1 cellular context compared by ENCODE assay signal in the genomic region with DNA sequence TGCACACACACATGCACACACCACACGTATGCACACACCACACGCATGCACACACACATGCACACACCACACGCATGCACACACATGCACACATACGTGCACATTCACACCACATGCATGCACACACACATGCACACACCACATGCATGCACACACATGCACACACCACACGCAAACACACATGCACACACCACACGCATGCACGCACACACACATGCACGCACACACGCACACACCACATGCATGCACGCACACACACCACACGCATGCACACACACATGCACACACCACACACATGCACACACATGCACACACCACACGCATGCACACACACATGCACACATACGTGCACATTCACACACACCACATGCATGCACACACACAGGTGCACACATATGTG.
TF ChIP-seq lines count a peak whose summit lies in the region.

No MANE protein-coding gene starts in this region.

TF ChIP-seq in H1, 55 proteins besides CTCF, POLR2A, EP300 and RAD21:
- TF ChIP-seq SP4 (IDR thresholded peaks at IDR 0.05; ENCODE audit: low read length) (no peak), NRF1 (IDR thresholded peaks at IDR 0.05; ENCODE audit: low read depth, low read length) (no peak), ZNF274 (IDR thresholded peaks at IDR 0.05; ENCODE audit: borderline replicate concordance, extremely low read depth, low read length) (no peak), JUND (IDR thresholded peaks at IDR 0.05; ENCODE audit: low read length) (no peak), TAF1 (IDR thresholded peaks at IDR 0.05; ENCODE audit: low read depth, low read length) (no peak), TEAD4 (IDR thresholded peaks at IDR 0.05; ENCODE audit: low read depth, low read length) (no peak), BCL11A (IDR thresholded peaks at IDR 0.05; ENCODE audit: low read depth in 2 of 2, low read length in 2 of 2) (no peak), MAFK (IDR thresholded peaks at IDR 0.05; ENCODE audit: low read depth, low read length) (no peak), SIRT6 (IDR thresholded peaks at IDR 0.05; ENCODE audit: low read length) (no peak)
- TF ChIP-seq, protein P1, sequence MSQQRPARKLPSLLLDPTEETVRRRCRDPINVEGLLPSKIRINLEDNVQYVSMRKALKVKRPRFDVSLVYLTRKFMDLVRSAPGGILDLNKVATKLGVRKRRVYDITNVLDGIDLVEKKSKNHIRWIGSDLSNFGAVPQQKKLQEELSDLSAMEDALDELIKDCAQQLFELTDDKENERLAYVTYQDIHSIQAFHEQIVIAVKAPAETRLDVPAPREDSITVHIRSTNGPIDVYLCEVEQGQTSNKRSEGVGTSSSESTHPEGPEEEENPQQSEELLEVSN (IDR thresholded peaks at IDR 0.05) = no peak
